ENCODE assay signal across 1 cellular context in the genomic region with DNA sequence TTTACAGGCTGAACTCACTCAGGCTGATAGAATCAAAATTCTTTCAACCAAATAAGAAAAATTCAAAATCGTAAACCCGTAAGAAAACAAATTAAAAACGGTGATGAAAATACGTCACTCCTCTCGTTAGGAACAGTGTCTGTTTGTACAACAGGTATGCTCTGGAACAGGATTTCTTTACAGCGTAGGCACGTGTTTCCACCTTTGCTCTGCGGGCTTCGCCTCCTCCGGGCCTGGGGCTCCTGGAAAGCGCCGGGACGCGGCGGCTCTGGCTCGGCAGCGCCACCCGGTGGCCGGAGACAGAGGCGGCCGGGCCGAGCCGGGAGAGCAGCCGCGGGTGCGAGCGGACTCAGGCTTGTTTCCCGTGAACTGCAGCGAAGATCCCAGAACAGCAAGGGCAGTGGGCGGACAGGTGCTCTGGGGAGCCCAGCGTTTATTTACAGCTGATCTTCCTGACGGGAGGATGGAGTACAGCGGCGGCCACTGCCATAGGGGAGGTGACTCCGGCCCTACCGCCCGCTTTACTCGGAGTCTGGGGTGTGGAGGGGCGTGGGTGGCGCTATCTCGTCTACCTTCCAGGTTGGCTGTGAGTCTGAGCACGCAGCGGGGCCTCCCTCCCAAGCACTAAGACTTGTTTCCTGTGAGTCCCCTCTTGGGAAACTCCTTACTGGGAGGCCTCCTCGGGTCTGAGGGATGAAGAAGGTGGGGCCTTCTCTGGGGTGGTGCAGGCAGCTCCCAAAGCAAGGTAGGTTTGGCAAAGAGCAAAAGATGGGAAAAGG.
A peak's percentile ranks its signal among the peaks of the same experiment; 100 is the strongest.
TF ChIP-seq lines count a peak whose summit lies in the region.

No MANE protein-coding gene starts in this region.

TF ChIP-seq in HEK293, 187 proteins besides CTCF, POLR2A, EP300 and RAD21 (continued from another document):
- TF ChIP-seq, protein P1, sequence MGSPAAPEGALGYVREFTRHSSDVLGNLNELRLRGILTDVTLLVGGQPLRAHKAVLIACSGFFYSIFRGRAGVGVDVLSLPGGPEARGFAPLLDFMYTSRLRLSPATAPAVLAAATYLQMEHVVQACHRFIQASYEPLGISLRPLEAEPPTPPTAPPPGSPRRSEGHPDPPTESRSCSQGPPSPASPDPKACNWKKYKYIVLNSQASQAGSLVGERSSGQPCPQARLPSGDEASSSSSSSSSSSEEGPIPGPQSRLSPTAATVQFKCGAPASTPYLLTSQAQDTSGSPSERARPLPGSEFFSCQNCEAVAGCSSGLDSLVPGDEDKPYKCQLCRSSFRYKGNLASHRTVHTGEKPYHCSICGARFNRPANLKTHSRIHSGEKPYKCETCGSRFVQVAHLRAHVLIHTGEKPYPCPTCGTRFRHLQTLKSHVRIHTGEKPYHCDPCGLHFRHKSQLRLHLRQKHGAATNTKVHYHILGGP (tag by site-specific recombination; IDR thresholded peaks at IDR 0.05) = no peak; the same call in 1 of the 2 replicates
- TF ChIP-seq ZNF221 (tag by site-specific recombination; IDR thresholded peaks at IDR 0.05; ENCODE audit: borderline replicate concordance) = no peak
- no peak for TF ChIP-seq SP3 (tag by site-specific recombination; IDR thresholded peaks at IDR 0.05)
- TF ChIP-seq SP7 (tag by site-specific recombination; IDR thresholded peaks at IDR 0.05) = peak; percentile 34; the same call in 1 of the 2 replicates
- no peak for TF ChIP-seq ZNF391 (tag by site-specific recombination; IDR thresholded peaks at IDR 0.05; ENCODE audit: borderline replicate concordance, low read depth)
- TF ChIP-seq SALL2 (tag by site-specific recombination; IDR thresholded peaks at IDR 0.05; ENCODE audit: borderline replicate concordance) = no peak
- no peak for TF ChIP-seq ZNF10 (tag by site-specific recombination; IDR thresholded peaks at IDR 0.05)
- TF ChIP-seq ZBTB17 (tag by site-specific recombination; IDR thresholded peaks at IDR 0.05) = peak; percentile 64
- TF ChIP-seq, protein P2, sequence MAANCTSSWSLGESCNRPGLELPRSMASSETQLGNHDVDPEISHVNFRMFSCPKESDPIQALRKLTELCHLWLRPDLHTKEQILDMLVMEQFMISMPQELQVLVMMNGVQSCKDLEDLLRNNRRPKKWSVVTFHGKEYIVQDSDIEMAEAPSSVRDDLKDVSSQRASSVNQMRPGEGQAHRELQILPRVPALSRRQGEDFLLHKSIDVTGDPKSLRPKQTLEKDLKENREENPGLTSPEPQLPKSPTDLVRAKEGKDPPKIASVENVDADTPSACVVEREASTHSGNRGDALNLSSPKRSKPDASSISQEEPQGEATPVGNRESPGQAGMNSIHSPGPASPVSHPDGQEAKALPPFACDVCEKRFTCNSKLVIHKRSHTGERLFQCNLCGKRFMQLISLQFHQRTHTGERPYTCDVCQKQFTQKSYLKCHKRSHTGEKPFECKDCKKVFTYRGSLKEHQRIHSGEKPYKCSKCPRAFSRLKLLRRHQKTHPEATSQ (tag by site-specific recombination; IDR thresholded peaks at IDR 0.05) = no peak
- TF ChIP-seq ZFHX2 (tag by site-specific recombination; conservative IDR thresholded peaks at IDR 0.05) = peak; percentile 71
- no peak for TF ChIP-seq ZXDB (tag by site-specific recombination; IDR thresholded peaks at IDR 0.05)
- TF ChIP-seq ZNF654 (tag by site-specific recombination; IDR thresholded peaks at IDR 0.05; ENCODE audit: low read depth) = peak; percentile 60
- TF ChIP-seq PATZ1 (tag by site-specific recombination; IDR thresholded peaks at IDR 0.05) = peak; percentile 23; the same call in 1 of the 2 replicates
